Comparison of ENCODE assay signal across 8 cellular contexts in the genomic region with DNA sequence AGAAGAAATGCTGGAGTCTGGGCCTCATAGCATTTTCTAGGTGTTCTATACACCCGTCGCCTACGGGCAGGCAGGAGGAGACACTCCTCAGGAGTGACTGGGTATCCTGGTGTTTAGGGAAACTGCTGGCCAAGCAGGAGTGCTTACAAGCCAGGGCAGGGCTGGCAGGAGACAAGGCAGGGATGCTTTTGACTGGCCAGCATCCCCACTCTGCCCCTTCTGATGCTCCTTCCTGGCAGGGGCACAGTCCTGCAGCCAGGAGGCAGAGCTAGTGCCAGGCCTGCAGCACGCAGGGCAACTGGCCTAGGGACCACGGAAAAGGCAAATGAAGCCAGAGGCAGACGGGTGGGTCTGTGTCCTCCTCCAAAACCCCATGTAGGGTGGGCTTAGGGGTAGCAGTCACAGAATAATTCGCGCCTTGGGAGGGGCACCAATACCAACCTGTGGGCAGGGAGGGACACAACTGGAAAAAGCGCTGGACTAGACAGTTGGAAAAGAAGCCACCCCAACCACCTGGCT. TPM values are rescaled to one million over a fixed set of nuclear protein-coding genes. Genes with fewer than 3 reads are reported as not detected.
DNase-seq lines count a peak whose midpoint lies in the region; ATAC-seq and TF ChIP-seq lines count a peak whose summit lies in the region.

No MANE protein-coding gene starts in this region.

- H3K9me3 ChIP-seq in MG63 = no peaks in the 10 kb centered on the region
- H3K9me3 ChIP-seq in mammary epithelial cell (replicated peaks; ENCODE audit: insufficient read depth, low read length) = no peaks in the 10 kb centered on the region
- no peaks in the 10 kb centered on the region for H3K9me3 ChIP-seq in muscle layer of colon (ENCODE audit: low read length)

- H3K27me3 ChIP-seq in MG63 (no peaks in the 10 kb centered on the region), mammary epithelial cell (ENCODE audit: insufficient read depth, low read length) (no peaks in the 10 kb centered on the region), muscle layer of colon (ENCODE audit: control insufficient read depth in 1 of 2, insufficient read depth in 2 of 2, low read length in 2 of 2) (no peaks in the 10 kb centered on the region)

- WGBS in mammary epithelial cell (ENCODE audit: low coverage, missing lambda C conversion rate) = 19% methylated on average over 7 of the region's 9 CpGs

- intact Hi-C loops in Calu3 (cut with micrococcal nuclease; ENCODE audit: unreplicated experiment) (no loop called here), mammary epithelial cell (cut with micrococcal nuclease) (loop anchor here (2.0 kb wide), 1 partner anchor 54 kb away; no protein-coding TSS in a partner anchor)

- H3K9me3 Mint-ChIP-seq in Calu3 (ENCODE audit: low read depth, unreplicated experiment) = no peaks in the 10 kb centered on the region

- H3K27me3 Mint-ChIP-seq in Calu3 (ENCODE audit: unreplicated experiment) = no peaks in the 10 kb centered on the region

- in situ Hi-C loops in mammary epithelial cell (cut with MboI; ENCODE audit: low sequenced_read_pairs in 2 of 2) = no loop called here

- dilution Hi-C loops in mammary epithelial cell (cut with HindIII; ENCODE audit: low sequenced_read_pairs) = no loop called here

- peaks cover 30% of the 10 kb centered on the region for H3K79me2 ChIP-seq in mammary epithelial cell (ENCODE audit: insufficient read depth, low read length)

- H3K4me2 ChIP-seq in mammary epithelial cell (ENCODE audit: insufficient read depth, low read depth, low read length) = peak overlapping the region; percentile 88

- peak overlapping the region; percentile 84 for H2AFZ ChIP-seq in mammary epithelial cell (ENCODE audit: low read depth, low read length)

- H3K27ac ChIP-seq in mammary epithelial cell (ENCODE audit: insufficient read depth, low read depth, low read length) (peak overlapping the region; percentile 38), muscle layer of colon (ENCODE audit: low read depth, low read length) (peak overlapping the region; percentile 24)

- H3K27ac Mint-ChIP-seq in Calu3 (ENCODE audit: unreplicated experiment) = peak overlapping the region; percentile 42

- H3K4me3 ChIP-seq in MG63 (peak overlapping the region; percentile 67), mammary epithelial cell (replicated peaks in 1 of 3; ENCODE audit: insufficient read depth in 1 of 3, low read depth in 2 of 3, low read length in 3 of 3) (peak overlapping the region; percentile 54 to 84 (median 76)), muscle layer of colon (ENCODE audit: low read depth in 1 of 2, low read length in 2 of 2) (peak overlapping the region; percentile 59 to 74)

- peaks cover 39% of the 10 kb centered on the region for H3K36me3 Mint-ChIP-seq in Calu3 (ENCODE audit: insufficient read depth, unreplicated experiment)

- ATAC-seq in HG03025 (IDR thresholded peaks at IDR 0.05; ENCODE audit: low FRiP score, unreplicated experiment) (no peak), HG03432 (IDR thresholded peaks at IDR 0.05; ENCODE audit: unreplicated experiment) (no peak)

- H4K20me1 ChIP-seq in mammary epithelial cell (ENCODE audit: insufficient read depth, low read length) = no peaks in the 10 kb centered on the region

- CTCF ChIA-PET in Calu3 (lab: Charles Lee) = interaction anchor here (1.1 kb wide), 1 partner anchor 14 kb away, joined by 5 read pairs; no protein-coding TSS in a partner anchor
- CTCF ChIA-PET in mammary epithelial cell (lab: Charles Lee; ENCODE audit: low non-redundant PET) = interaction anchor here (0.6 kb wide), 1 partner anchor 55 kb away, joined by 8 read pairs; no protein-coding TSS in a partner anchor

- BruUV-seq in Calu3 (replicated peaks; lab: Mats Ljungman, UMichigan) (TSS peak; percentile 11), mammary epithelial cell (replicated peaks; lab: Mats Ljungman, UMichigan) (no TSS peak)

- H3K4me1 ChIP-seq in mammary epithelial cell (ENCODE audit: insufficient read depth, low read length) = peaks cover 25% of the 10 kb centered on the region
- peaks cover 41% of the 10 kb centered on the region for H3K4me1 ChIP-seq in muscle layer of colon (ENCODE audit: insufficient read depth, low read length)

- DNase-seq in Calu3 = peak; percentile 42
- DNase-seq in MG63 = peak; percentile 60
- DNase-seq in mammary epithelial cell = peak; percentile 30
- DNase-seq in SKM-1 (lab: John Stamatoyannopoulos, UW; ENCODE audit: unreplicated experiment) = no peak
- no peak for DNase-seq in activated CD4-positive, alpha-beta T cell treated with anti-CD3 and anti-CD28 coated beads, Interleukin-2, amount 50 U/mL, for 4 hours

- H3K36me3 ChIP-seq in MG63 (no peaks in the 10 kb centered on the region; the same call in none of the 2 replicates), mammary epithelial cell (ENCODE audit: insufficient read depth, low read length) (peaks cover 12% of the 10 kb centered on the region), muscle layer of colon (ENCODE audit: insufficient read depth, low read length) (peaks cover 18% of the 10 kb centered on the region)

- peak overlapping the region; percentile 18 for H3K9ac ChIP-seq in mammary epithelial cell (ENCODE audit: insufficient read depth, low read length)
- H3K9ac ChIP-seq in muscle layer of colon (ENCODE audit: low read length) = no peak overlapping the region

- TF ChIP-seq CTCF in Calu3 (IDR thresholded peaks at IDR 0.05; ENCODE audit: unreplicated experiment) (no peak), mammary epithelial cell (conservative IDR thresholded peaks at IDR 0.05 in 1 of 2, IDR thresholded peaks at IDR 0.05 in 1 of 2; ENCODE audit: extremely low read depth in 1 of 2, insufficient read depth in 1 of 2, low read depth in 1 of 2, low read length in 2 of 2) (peak; percentile 11 to 47)

- H3K4me1 Mint-ChIP-seq in Calu3 (ENCODE audit: low read depth, unreplicated experiment) = peaks cover 6% of the 10 kb centered on the region

- peak overlapping the region; percentile 76 for H3K4me3 Mint-ChIP-seq in Calu3 (ENCODE audit: low read depth, unreplicated experiment)

RNA-seq across cellular contexts. Expression of gene IMPDH1, which starts 4.9 kb away (rescaled TPM):
- total RNA-seq in Calu3 (2022) = 57.1 and 57.3 TPM in 2 replicates
- total RNA-seq in MG63 (2014; rRNA removed; shearing (Covaris generic); ENCODE audit: low replicate concordance) = 42.1 and 67.6 TPM in 2 replicates
- total RNA-seq in mammary epithelial cell = 10 to 100 TPM; 50.5 to 92.3 TPM
- 70.6 TPM for polyA plus RNA-seq in mammary epithelial cell
- 144 TPM for polyA minus RNA-seq in mammary epithelial cell

RNA-seq across cellular contexts. Expression of gene PRRT4, which starts 43.4 kb away (rescaled TPM):
- total RNA-seq in Calu3 (2022) (0.15 TPM in 1 of 2 replicates, not detected in the other), mammary epithelial cell (under 1 TPM; 0.17 to 0.47 TPM)
- not detected in 2 replicates for total RNA-seq in MG63 (2014; rRNA removed; shearing (Covaris generic); ENCODE audit: low replicate concordance)
- polyA plus RNA-seq in mammary epithelial cell = 0.26 TPM
- polyA minus RNA-seq in mammary epithelial cell = not detected

RNA-seq across cellular contexts. Expression of gene HILPDA, which starts 50.8 kb away (rescaled TPM):
- total RNA-seq in Calu3 (2022) (14.5 and 17.4 TPM in 2 replicates), mammary epithelial cell (10 to 100 TPM in 1 of 2 donors, 1 to 10 TPM in 1; 9.7 to 10.0 TPM)
- total RNA-seq in MG63 (2014; rRNA removed; shearing (Covaris generic); ENCODE audit: low replicate concordance) = 7.6 and 10.0 TPM in 2 replicates
- polyA plus RNA-seq in mammary epithelial cell = 29.1 TPM
- polyA minus RNA-seq in mammary epithelial cell = 33.9 TPM

Comparison
In these comparisons a context has a peak if more than half of its experiments do, and no peak if none do; other contexts are left out.
1. DNase-seq: peak in Calu3 (single experiment), MG63 (single experiment) and mammary epithelial cell (single experiment); none in SKM-1 (single experiment) and activated CD4-positive, alpha-beta T cell treated with anti-CD3 and anti-CD28 coated beads, Interleukin-2, amount 50 U/mL, for 4 hours (0 of 2).
2. Peak in every context shown above with its lines, with median percentiles within 50 percentile points of each other: H3K4me3 ChIP-seq.